In the genomic region with DNA sequence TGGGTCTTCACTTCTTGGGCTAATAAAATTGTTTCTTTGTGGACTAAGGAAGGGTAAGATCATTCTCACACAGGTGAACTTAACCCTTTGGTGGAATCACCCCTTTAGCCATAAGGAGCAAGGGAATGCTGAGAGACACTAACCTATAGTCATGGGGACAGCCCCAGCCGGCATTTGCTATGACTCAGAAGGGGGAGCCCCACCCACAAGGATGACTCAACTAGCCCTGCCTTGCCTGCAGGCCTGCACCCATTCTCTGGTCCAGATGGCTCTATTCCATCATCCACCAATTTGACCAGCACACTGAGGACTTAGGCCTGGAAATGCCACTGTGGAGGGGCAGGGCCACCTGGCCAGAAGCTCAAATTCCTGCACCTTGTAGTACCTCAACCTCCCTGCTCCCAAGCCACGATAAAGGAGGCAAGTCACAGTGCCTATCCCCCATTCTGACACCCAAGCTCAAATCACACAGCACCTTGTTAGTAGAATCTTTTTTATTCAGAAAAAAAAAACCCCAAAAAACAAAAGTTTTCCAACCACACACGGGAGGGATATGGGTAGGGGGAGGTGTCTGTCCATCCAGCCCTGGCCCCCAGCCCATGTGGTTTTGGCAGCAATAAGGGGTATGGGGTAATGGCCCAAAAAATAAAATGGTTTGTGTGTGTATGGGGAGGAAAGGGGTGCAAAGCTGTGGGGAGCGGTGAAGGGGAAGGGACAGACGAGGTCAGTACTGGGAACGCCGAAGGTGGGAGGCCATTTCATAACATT, we compare ENCODE assay signal across 8 cellular contexts. TPM values are rescaled to one million over a fixed set of nuclear protein-coding genes. Genes with fewer than 3 reads are reported as not detected.
DNase-seq lines count a peak whose midpoint lies in the region; ATAC-seq and TF ChIP-seq lines count a peak whose summit lies in the region.

No MANE protein-coding gene starts in this region.

- H3K36me3 Mint-ChIP-seq in activated naive CD8-positive, alpha-beta T cell treated with anti-CD3 and anti-CD28 coated beads, Interleukin-2, amount 50 U/mL, for 24 hours (ENCODE audit: low read depth), result peaks cover 59% of the 10 kb centered on the region

- TF ChIP-seq POLR2A in spleen (IDR thresholded peaks at IDR 0.05), result no peak

- H3K9me3 Mint-ChIP-seq in activated naive CD8-positive, alpha-beta T cell treated with anti-CD3 and anti-CD28 coated beads, Interleukin-2, amount 50 U/mL, for 24 hours, result no peaks in the 10 kb centered on the region

- DNase-seq in SW 1271 (lab: John Stamatoyannopoulos, UW), result peak; percentile 72 to 84
- peak; percentile 88 for DNase-seq in activated naive CD8-positive, alpha-beta T cell treated with anti-CD3 and anti-CD28 coated beads, Interleukin-2, amount 50 U/mL, for 24 hours
- peak; percentile 97 for DNase-seq in hepatic stellate cell (ENCODE audit: low spot score)
- DNase-seq in spleen, result peak; percentile 91

- H3K36me3 ChIP-seq in spleen, result peaks cover 0 to 59% (median 42%) of the 10 kb centered on the region in 6 donors

- intact Hi-C loops in spleen (cut with DNase I; ENCODE audit: low total_unique reads), result no loop called here

- 15 to 36% (median 30%) methylated on average over 7 of the region's 7 CpGs for WGBS in spleen, 5 donors

- peak overlapping the region; percentile 1 to 100 (median 98) for H3K4me3 ChIP-seq in spleen

- H3K4me1 ChIP-seq in spleen, result peaks cover 56 to 85% (median 72%) of the 10 kb centered on the region in 6 donors

- H3K27me3 Mint-ChIP-seq in activated naive CD8-positive, alpha-beta T cell treated with anti-CD3 and anti-CD28 coated beads, Interleukin-2, amount 50 U/mL, for 24 hours, result peaks cover 1% of the 10 kb centered on the region

- peak overlapping the region; percentile 13 for H3K27ac ChIP-seq in C4-2B
- H3K27ac ChIP-seq in spleen, result peak overlapping the region; percentile 66 to 99 (median 98)

- peaks cover 64% of the 10 kb centered on the region for H3K4me1 Mint-ChIP-seq in activated naive CD8-positive, alpha-beta T cell treated with anti-CD3 and anti-CD28 coated beads, Interleukin-2, amount 50 U/mL, for 24 hours

- TF ChIP-seq CTCF in C4-2B (conservative IDR thresholded peaks at IDR 0.05) (no peak), spleen (IDR thresholded peaks at IDR 0.05 in 8 of 11, conservative IDR thresholded peaks at IDR 0.05 in 3 of 11) (no peak)

- no peaks in the 10 kb centered on the region for H3K27me3 ChIP-seq in spleen (replicated peaks in 1 of 7)

- ATAC-seq in HG02798 (IDR thresholded peaks at IDR 0.05; ENCODE audit: poor library complexity, unreplicated experiment) (peak; percentile 28), HG03565 (IDR thresholded peaks at IDR 0.05; ENCODE audit: unreplicated experiment) (no peak), GM19328 (IDR thresholded peaks at IDR 0.05; ENCODE audit: unreplicated experiment) (no peak)
- ATAC-seq in activated naive CD8-positive, alpha-beta T cell treated with anti-CD3 and anti-CD28 coated beads, Interleukin-2, amount 50 U/mL, for 24 hours, result peak; percentile 59

- no peaks in the 10 kb centered on the region for H3K9me3 ChIP-seq in spleen

- peak overlapping the region; percentile 100 for H3K27ac Mint-ChIP-seq in activated naive CD8-positive, alpha-beta T cell treated with anti-CD3 and anti-CD28 coated beads, Interleukin-2, amount 50 U/mL, for 24 hours

- H3K4me3 Mint-ChIP-seq in activated naive CD8-positive, alpha-beta T cell treated with anti-CD3 and anti-CD28 coated beads, Interleukin-2, amount 50 U/mL, for 24 hours, result peak overlapping the region; percentile 99

RNA-seq across cellular contexts. Expression of gene PFN1, which starts 3.0 kb away (rescaled TPM):
- total RNA-seq in spleen, result 1,000 to 10,000 TPM in 1 of 7 donors, 100 to 1,000 TPM in 6; 605 to 1,090 (median 842) TPM
- polyA plus RNA-seq in spleen, result 1,000 to 10,000 TPM in 1 of 3 donors, 100 to 1,000 TPM in 2; 663 to 1,039 (median 970) TPM

RNA-seq across cellular contexts. Expression of gene RNF167, which starts 5.3 kb away (rescaled TPM):
- total RNA-seq in spleen, result 100 to 1,000 TPM in 1 of 7 donors, 10 to 100 TPM in 6; 57.6 to 109 (median 78.6) TPM
- 100 to 1,000 TPM in 2 of 3 donors, 10 to 100 TPM in 1; 96.4 to 146 (median 129) TPM for polyA plus RNA-seq in spleen

RNA-seq across cellular contexts. Expression of gene SLC25A11, which starts 5.5 kb away (rescaled TPM):
- total RNA-seq in spleen, result 10 to 100 TPM; 37.2 to 61.0 (median 42.9) TPM
- polyA plus RNA-seq in spleen, result 10 to 100 TPM; 22.1 to 52.6 (median 32.3) TPM

RNA-seq across cellular contexts. Expression of gene ENO3, which starts 5.6 kb away (rescaled TPM):
- total RNA-seq in spleen, result 10 to 100 TPM in 2 of 7 donors, 1 to 10 TPM in 5; 3.1 to 16.0 (median 8.8) TPM
- 10 to 100 TPM; 13.8 to 23.4 (median 15.4) TPM for polyA plus RNA-seq in spleen

RNA-seq across cellular contexts. Expression of gene GP1BA, which starts 13.3 kb away (rescaled TPM):
- total RNA-seq in spleen, result 1 to 10 TPM; 1.8 to 6.1 (median 3.0) TPM
- 1 to 10 TPM; 2.0 to 2.9 (median 2.8) TPM for polyA plus RNA-seq in spleen

Comparison
In these comparisons a context has a peak if more than half of its experiments do, and no peak if none do; other contexts are left out.
1. ATAC-seq: peak in HG02798 (single experiment) and activated naive CD8-positive, alpha-beta T cell treated with anti-CD3 and anti-CD28 coated beads, Interleukin-2, amount 50 U/mL, for 24 hours (single experiment); none in HG03565 (single experiment) and GM19328 (single experiment).
2. Peak in every context shown above with its lines, with median percentiles within 50 percentile points of each other: DNase-seq.